1 cellular context compared by ENCODE assay signal in the genomic region with DNA sequence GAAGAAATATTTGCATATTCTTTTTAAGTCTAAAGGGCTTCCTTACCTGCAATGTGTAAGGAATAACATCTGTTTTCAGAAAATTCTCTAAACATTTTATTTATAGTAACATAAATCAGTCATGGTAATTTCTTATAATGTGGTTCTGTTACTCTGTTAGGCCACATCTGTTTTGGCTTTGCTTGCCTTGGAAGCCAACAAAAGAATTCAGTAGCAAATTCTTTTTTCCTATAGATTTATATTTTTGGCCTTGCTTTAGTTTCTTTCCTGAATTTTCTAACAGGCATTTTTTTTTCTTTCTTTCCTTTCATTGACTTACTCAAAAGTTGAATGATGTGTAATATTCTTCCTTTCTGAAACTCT.
TF ChIP-seq lines count a peak whose summit lies in the region.

No MANE protein-coding gene starts in this region.

TF ChIP-seq in HepG2, 621 proteins besides CTCF, POLR2A, EP300 and RAD21 (continued from another document):
- TF ChIP-seq, protein P1, sequence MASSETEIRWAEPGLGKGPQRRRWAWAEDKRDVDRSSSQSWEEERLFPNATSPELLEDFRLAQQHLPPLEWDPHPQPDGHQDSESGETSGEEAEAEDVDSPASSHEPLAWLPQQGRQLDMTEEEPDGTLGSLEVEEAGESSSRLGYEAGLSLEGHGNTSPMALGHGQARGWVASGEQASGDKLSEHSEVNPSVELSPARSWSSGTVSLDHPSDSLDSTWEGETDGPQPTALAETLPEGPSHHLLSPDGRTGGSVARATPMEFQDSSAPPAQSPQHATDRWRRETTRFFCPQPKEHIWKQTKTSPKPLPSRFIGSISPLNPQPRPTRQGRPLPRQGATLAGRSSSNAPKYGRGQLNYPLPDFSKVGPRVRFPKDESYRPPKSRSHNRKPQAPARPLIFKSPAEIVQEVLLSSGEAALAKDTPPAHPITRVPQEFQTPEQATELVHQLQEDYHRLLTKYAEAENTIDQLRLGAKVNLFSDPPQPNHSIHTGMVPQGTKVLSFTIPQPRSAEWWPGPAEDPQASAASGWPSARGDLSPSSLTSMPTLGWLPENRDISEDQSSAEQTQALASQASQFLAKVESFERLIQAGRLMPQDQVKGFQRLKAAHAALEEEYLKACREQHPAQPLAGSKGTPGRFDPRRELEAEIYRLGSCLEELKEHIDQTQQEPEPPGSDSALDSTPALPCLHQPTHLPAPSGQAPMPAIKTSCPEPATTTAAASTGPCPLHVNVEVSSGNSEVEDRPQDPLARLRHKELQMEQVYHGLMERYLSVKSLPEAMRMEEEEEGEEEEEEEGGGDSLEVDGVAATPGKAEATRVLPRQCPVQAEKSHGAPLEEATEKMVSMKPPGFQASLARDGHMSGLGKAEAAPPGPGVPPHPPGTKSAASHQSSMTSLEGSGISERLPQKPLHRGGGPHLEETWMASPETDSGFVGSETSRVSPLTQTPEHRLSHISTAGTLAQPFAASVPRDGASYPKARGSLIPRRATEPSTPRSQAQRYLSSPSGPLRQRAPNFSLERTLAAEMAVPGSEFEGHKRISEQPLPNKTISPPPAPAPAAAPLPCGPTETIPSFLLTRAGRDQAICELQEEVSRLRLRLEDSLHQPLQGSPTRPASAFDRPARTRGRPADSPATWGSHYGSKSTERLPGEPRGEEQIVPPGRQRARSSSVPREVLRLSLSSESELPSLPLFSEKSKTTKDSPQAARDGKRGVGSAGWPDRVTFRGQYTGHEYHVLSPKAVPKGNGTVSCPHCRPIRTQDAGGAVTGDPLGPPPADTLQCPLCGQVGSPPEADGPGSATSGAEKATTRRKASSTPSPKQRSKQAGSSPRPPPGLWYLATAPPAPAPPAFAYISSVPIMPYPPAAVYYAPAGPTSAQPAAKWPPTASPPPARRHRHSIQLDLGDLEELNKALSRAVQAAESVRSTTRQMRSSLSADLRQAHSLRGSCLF (CRISPR knock-in tag; IDR thresholded peaks at IDR 0.05; ENCODE audit: borderline replicate concordance): no peak
- TF ChIP-seq ZNF546 (CRISPR knock-in tag; conservative IDR thresholded peaks at IDR 0.05) (no peak), BRCA1 (CRISPR knock-in tag; IDR thresholded peaks at IDR 0.05) (no peak), ZNF782 (CRISPR knock-in tag; IDR thresholded peaks at IDR 0.05; ENCODE audit: borderline replicate concordance) (no peak), GZF1 (CRISPR knock-in tag; IDR thresholded peaks at IDR 0.05) (no peak), ZFP1 (CRISPR knock-in tag; IDR thresholded peaks at IDR 0.05) (no peak), SYNCRIP (IDR thresholded peaks at IDR 0.05; ENCODE audit: insufficient read depth, low read depth, low read length) (no peak), AHR (CRISPR knock-in tag; IDR thresholded peaks at IDR 0.05) (no peak)
- TF ChIP-seq, protein P2, sequence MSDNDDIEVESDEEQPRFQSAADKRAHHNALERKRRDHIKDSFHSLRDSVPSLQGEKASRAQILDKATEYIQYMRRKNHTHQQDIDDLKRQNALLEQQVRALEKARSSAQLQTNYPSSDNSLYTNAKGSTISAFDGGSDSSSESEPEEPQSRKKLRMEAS (IDR thresholded peaks at IDR 0.05): no peak
- TF ChIP-seq, protein P3, sequence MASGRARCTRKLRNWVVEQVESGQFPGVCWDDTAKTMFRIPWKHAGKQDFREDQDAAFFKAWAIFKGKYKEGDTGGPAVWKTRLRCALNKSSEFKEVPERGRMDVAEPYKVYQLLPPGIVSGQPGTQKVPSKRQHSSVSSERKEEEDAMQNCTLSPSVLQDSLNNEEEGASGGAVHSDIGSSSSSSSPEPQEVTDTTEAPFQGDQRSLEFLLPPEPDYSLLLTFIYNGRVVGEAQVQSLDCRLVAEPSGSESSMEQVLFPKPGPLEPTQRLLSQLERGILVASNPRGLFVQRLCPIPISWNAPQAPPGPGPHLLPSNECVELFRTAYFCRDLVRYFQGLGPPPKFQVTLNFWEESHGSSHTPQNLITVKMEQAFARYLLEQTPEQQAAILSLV (CRISPR knock-in tag; IDR thresholded peaks at IDR 0.05; ENCODE audit: borderline replicate concordance): no peak
